In the genomic region with DNA sequence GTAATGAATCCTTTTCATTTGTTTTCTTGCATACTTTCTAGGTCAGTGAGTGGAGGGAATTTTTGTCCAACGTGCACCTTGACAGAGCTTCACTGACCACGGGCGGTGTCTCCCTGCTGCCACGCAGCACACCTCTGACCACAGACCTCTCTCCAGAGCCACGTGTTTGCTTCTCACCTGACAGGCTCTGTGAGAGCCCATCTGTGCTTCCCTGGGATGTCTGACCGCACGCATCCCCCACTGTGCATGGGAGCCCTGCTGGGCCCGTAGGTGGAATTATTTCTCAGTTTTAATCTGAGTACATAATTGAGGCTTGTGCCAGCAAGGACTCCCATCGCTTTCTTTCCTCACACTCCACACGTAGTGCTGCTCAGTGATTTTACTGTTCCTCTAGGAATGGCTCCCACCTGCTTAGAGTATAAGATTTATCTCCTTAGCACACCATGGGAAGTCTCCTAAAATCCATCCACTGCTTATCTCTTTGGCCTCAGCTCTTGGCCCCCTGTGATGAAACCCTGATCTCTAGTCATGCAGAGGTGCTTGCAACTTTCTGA, we compare ENCODE assay signal across 17 cellular contexts.
"Had no signal": no experiment of that assay in that cellular context is flagged by ENCODE, and none has a peak within 500 bp of the region (broad histone marks: within the 10 kb centered on the region; RNA-seq: fewer than 3 reads in every experiment).

No MANE protein-coding gene starts in this region.

- H3K4me1 ChIP-seq: thyroid gland had no signal

- H2AFZ ChIP-seq: hepatocyte had no signal

- H3K4me2 ChIP-seq: hepatocyte had no signal

- H3K4me3 ChIP-seq: hepatocyte, lung, thyroid gland had no signal

- H3K27ac ChIP-seq: hepatocyte, thyroid gland had no signal

- H3K27me3 ChIP-seq: hepatocyte, thyroid gland had no signal

- H3K36me3 ChIP-seq: thyroid gland had no signal

- DNase-seq: activated CD4-positive, alpha-beta T cell treated with anti-CD3 and anti-CD28 coated beads, Interleukin-2, amount 10 ng/mL, durations not matched to agents 24 days and 14 days; activated CD8-positive, alpha-beta T cell treated with anti-CD3 and anti-CD28 coated beads, Interleukin-2, amount 10 ng/mL, durations not matched to agents 7 days and 5 days; activated naive CD4-positive, alpha-beta T cell treated with anti-CD3 and anti-CD28 coated beads for 36 hours; activated T-cell treated with anti-CD3 and anti-CD28 coated beads, Interleukin-2, amount 50 U/mL, for 24 hours; anterior cingulate cortex; caudate nucleus; effector memory CD8-positive, alpha-beta T cell; foreskin fibroblast; islet precursor cell; nucleus accumbens; stimulated activated CD4-positive, alpha-beta T cell treated with anti-CD3 and anti-CD28 coated beads, Interleukin-12 subunit alpha, Interleukin-12 subunit beta, amount 100 ng/mL, for 4 hours; stimulated activated CD4-positive, alpha-beta T cell treated with anti-CD3 and anti-CD28 coated beads, Interleukin-1b, Interleukin-23, amount 100 ng/mL, for 48 hours; stimulated activated CD8-positive, alpha-beta memory T cell treated with anti-CD3 and anti-CD28 coated beads, Interleukin-4, amount 100 ng/mL, for 48 hours; stimulated activated naive CD4-positive, alpha-beta T cell treated with Interleukin-2 at 50 U/mL for 16 hours; thyroid gland had no signal

- H3K9me3 ChIP-seq: thyroid gland had no signal
